In the genomic region with DNA sequence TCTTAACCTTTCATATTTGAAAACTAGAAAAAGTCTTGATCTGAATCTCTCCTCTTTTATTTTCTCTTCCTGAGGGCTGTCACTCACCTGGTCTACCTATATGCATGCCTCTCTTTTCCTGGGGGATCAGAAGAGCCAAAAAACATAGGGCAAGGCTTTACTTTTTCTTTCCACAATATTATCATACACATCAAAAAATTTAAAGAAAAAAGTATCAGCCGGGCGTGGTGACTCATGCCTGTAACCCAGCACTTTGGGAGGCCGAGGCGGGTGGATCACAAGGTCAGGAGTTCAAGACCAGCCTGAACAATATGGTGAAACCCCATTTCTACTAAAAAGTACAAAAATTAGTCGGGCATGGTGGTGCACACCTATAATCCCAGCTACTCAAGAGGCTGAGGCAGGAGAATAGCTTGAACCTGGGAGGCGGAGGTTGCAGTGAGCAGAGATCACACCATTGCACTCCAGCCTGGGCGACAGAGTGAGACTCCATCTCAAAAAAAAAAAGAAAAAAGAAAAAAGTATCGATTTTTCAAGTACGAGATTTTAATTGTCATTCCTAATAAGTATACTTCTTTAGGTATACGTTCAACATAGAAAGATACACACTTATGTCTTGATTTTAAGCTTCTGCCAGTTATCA, we compare ENCODE assay signal across 7 cellular contexts. TPM values are rescaled to one million over a fixed set of nuclear protein-coding genes. Genes with fewer than 3 reads are reported as not detected.
DNase-seq lines count a peak whose midpoint lies in the region; ATAC-seq and TF ChIP-seq lines count a peak whose summit lies in the region.
"Not testable (repeated sequence)": the region's sequence is repeated elsewhere in the genome, so short reads cannot be mapped to it uniquely, and the experiment has no call there.

No MANE protein-coding gene starts in this region.

- not testable (repeated sequence) for H3K9me3 Mint-ChIP-seq in dendritic cell treated with granulocyte-macrophage colony-stimulating factor and Interleukin-4, amounts not matched to agents 40 ng/mL and 50 ng/mL, for 4 days; nephron

- H3K36me3 Mint-ChIP-seq in dendritic cell treated with granulocyte-macrophage colony-stimulating factor and Interleukin-4, amounts not matched to agents 40 ng/mL and 50 ng/mL, for 4 days (ENCODE audit: low read depth), result peaks cover 18% of the 10 kb centered on the region
- H3K36me3 Mint-ChIP-seq in nephron (ENCODE audit: low read depth), result not testable (repeated sequence)

- DNase-seq in HCT116 (ENCODE audit: low read depth, low spot score); SK-N-SH: not testable (repeated sequence)
- peak; percentile 64 for DNase-seq in activated effector memory CD4-positive, alpha-beta T cell treated with anti-CD3 and anti-CD28 coated beads, Interleukin-2, amount 50 U/mL, for 16 hours
- DNase-seq in stimulated activated CD4-positive, alpha-beta T cell treated with anti-CD3 and anti-CD28 coated beads, Interleukin-1b, Interleukin-23, amount 100 ng/mL, for 48 hours, result peak; percentile 8

- H3K27ac ChIP-seq in HCT116 (ENCODE audit: low read depth, low read length) (peak overlapping the region; percentile 87), SK-N-SH (ENCODE audit: low read depth in 2 of 2, low read length in 1 of 2) (peak overlapping the region in 1 of 2 experiments; percentile 98; a peak in 2 of 4 replicates)
- H3K27ac ChIP-seq in iPS-18a (ENCODE audit: low read length), result not testable (repeated sequence)

- intact Hi-C loops in HCT116 (cut with micrococcal nuclease), result not testable (repeated sequence)
- intact Hi-C loops in dendritic cell treated with granulocyte-macrophage colony-stimulating factor and Interleukin-4, amounts not matched to agents 40 ng/mL and 50 ng/mL, for 4 days (cut with micrococcal nuclease), result loop anchor here (10.0 kb wide), 1 partner anchor 258 kb away; a partner anchor contains a TSS

- H2AFZ ChIP-seq in HCT116 (ENCODE audit: low read depth, low read length, poor library complexity, severe bottlenecking) (peak overlapping the region; percentile 5), SK-N-SH (ENCODE audit: low read depth) (peak overlapping the region; percentile 97; the same call in 1 of the 2 replicates)

- H3K4me2 ChIP-seq in HCT116 (ENCODE audit: low read length), result peak overlapping the region; percentile 89
- H3K4me2 ChIP-seq in SK-N-SH, result not testable (repeated sequence)

- H3K4me3 ChIP-seq in HCT116 (replicated peaks in 1 of 2; ENCODE audit: low read depth in 1 of 2, low read length in 2 of 2) (peak overlapping the region; percentile 51 to 65), iPS-18a (ENCODE audit: low read length) (peak overlapping the region; percentile 87)
- not testable (repeated sequence) for H3K4me3 ChIP-seq in SK-N-SH (ENCODE audit: low read depth in 2 of 2, low read length in 1 of 2)

- not testable (repeated sequence) for H3K27me3 Mint-ChIP-seq in dendritic cell treated with granulocyte-macrophage colony-stimulating factor and Interleukin-4, amounts not matched to agents 40 ng/mL and 50 ng/mL, for 4 days; nephron (ENCODE audit: low read depth)

- H3K27me3 ChIP-seq in HCT116 (ENCODE audit: insufficient read depth, low read length); SK-N-SH (ENCODE audit: insufficient read depth); iPS-18a (ENCODE audit: control insufficient read depth, insufficient read depth, low read length): not testable (repeated sequence)

- not testable (repeated sequence) for H3F3A ChIP-seq in SK-N-SH (replicated peaks; ENCODE audit: insufficient read depth)

- CTCF ChIA-PET in HCT116 (lab: Charles Lee), result interaction anchor here (4.6 kb wide), 1 partner anchor 30 kb away, joined by 43 read pairs; a partner anchor contains a TSS
- CTCF ChIA-PET in SK-N-SH (lab: Yijun Ruan, JAX), result interaction anchor here (1.7 to 3.9 kb wide), 2 partner anchors 31 kb away, joined by 9 to 25 read pairs; a partner anchor contains a TSS

- 85% methylated on average over 10 of the region's 10 CpGs for WGBS in SK-N-SH (ENCODE audit: low lambda C conversion rate)

- peaks cover 42 to 61% of the 10 kb centered on the region in 2 experiments for H3K4me1 ChIP-seq in HCT116 (ENCODE audit: control insufficient read depth in 1 of 2, insufficient read depth in 2 of 2, low read length in 2 of 2)
- H3K4me1 ChIP-seq in SK-N-SH (ENCODE audit: control insufficient read depth in 1 of 2, insufficient read depth in 2 of 2, low read depth in 1 of 2, low read length in 1 of 2), result peaks cover 9 to 12% of the 10 kb centered on the region in 2 experiments
- peaks cover 17% of the 10 kb centered on the region for H3K4me1 ChIP-seq in iPS-18a (ENCODE audit: control insufficient read depth, low read depth, low read length)

- H3K4me3 Mint-ChIP-seq in dendritic cell treated with granulocyte-macrophage colony-stimulating factor and Interleukin-4, amounts not matched to agents 40 ng/mL and 50 ng/mL, for 4 days, result peak overlapping the region; percentile 42
- H3K4me3 Mint-ChIP-seq in nephron, result peak overlapping the region; percentile 89 to 95 (median 94)

- H4K20me1 ChIP-seq in HCT116 (ENCODE audit: insufficient read depth), result peaks cover 17% of the 10 kb centered on the region; the same call in 1 of the 2 replicates
- peaks cover 25% of the 10 kb centered on the region for H4K20me1 ChIP-seq in SK-N-SH (ENCODE audit: insufficient read depth)

- H3K79me2 ChIP-seq in HCT116 (ENCODE audit: insufficient read depth, low read length) (peaks cover 29% of the 10 kb centered on the region), SK-N-SH (ENCODE audit: insufficient read depth) (peaks cover 29% of the 10 kb centered on the region)

- RAD21 ChIA-PET in HCT116 (lab: Charles Lee; ENCODE audit: low non-redundant PET in 1 of 2, low total read pairs in 2 of 2, uncharacterized antibody in 2 of 2, unreplicated experiment in 2 of 2), result interaction anchor here in 1 of 2 experiments (0.6 to 0.7 kb wide), 2 partner anchors 25 to 761 kb away, joined by 3 to 6 read pairs; no protein-coding TSS in a partner anchor

- not testable (repeated sequence) for TF ChIP-seq EP300 in SK-N-SH (IDR thresholded peaks at IDR 0.05; ENCODE audit: borderline replicate concordance in 1 of 2, low read depth in 1 of 2, low read length in 1 of 2)

- not testable (repeated sequence) for H3K36me3 ChIP-seq in HCT116 (ENCODE audit: control insufficient read depth in 1 of 2, insufficient read depth in 2 of 2, low read length in 2 of 2); SK-N-SH (replicated peaks in 1 of 2; ENCODE audit: control insufficient read depth in 1 of 2, insufficient read depth in 2 of 2, low read length in 1 of 2); iPS-18a (ENCODE audit: control insufficient read depth, low read depth, low read length)

- BruUV-seq in HCT116 (replicated peaks; lab: Mats Ljungman, UMichigan), result not testable (repeated sequence)

- H3K9ac ChIP-seq in HCT116 (ENCODE audit: low read length) (peak overlapping the region; percentile 81), iPS-18a (ENCODE audit: low read length) (peak overlapping the region; percentile 90)
- H3K9ac ChIP-seq in SK-N-SH, result not testable (repeated sequence)

- ATAC-seq in HCT116, result not testable (repeated sequence)

- not testable (repeated sequence) for TF ChIP-seq RAD21 in HCT116 (IDR thresholded peaks at IDR 0.05; ENCODE audit: low read depth); SK-N-SH (IDR thresholded peaks at IDR 0.05; ENCODE audit: low read length)

- not testable (repeated sequence) for H3K9me3 ChIP-seq in HCT116 (ENCODE audit: control insufficient read depth in 1 of 2, insufficient read depth in 1 of 2, low read depth in 1 of 2, low read length in 2 of 2); SK-N-SH; iPS-18a (ENCODE audit: control insufficient read depth, low read depth, low read length)

- H3K4me1 Mint-ChIP-seq in dendritic cell treated with granulocyte-macrophage colony-stimulating factor and Interleukin-4, amounts not matched to agents 40 ng/mL and 50 ng/mL, for 4 days (ENCODE audit: low read depth), result peaks cover 45% of the 10 kb centered on the region
- peaks cover 37% of the 10 kb centered on the region for H3K4me1 Mint-ChIP-seq in nephron

- TF ChIP-seq POLR2A in HCT116 (IDR thresholded peaks at IDR 0.05; ENCODE audit: borderline replicate concordance, extremely low read depth, insufficient read depth, insufficient read length), result not testable (repeated sequence)

- not testable (repeated sequence) for H3K9me2 ChIP-seq in HCT116 (ENCODE audit: insufficient read depth); SK-N-SH

- H3K27ac Mint-ChIP-seq in dendritic cell treated with granulocyte-macrophage colony-stimulating factor and Interleukin-4, amounts not matched to agents 40 ng/mL and 50 ng/mL, for 4 days, result peak overlapping the region; percentile 99
- H3K27ac Mint-ChIP-seq in nephron, result peak overlapping the region; percentile 99 to 100 (median 100)

- POLR2A ChIA-PET in HCT116 (lab: Charles Lee), result interaction anchor here (0.7 to 3.5 kb wide), 7 partner anchors 11 to 256 kb away, joined by 3 to 24 read pairs (median 5); a partner anchor contains a TSS
- POLR2A ChIA-PET in SK-N-SH (lab: Yijun Ruan, JAX), result not testable (repeated sequence)

- not testable (repeated sequence) for TF ChIP-seq CTCF in HCT116 (IDR thresholded peaks at IDR 0.05 in 2 of 3, conservative IDR thresholded peaks at IDR 0.05 in 1 of 3; ENCODE audit: borderline replicate concordance in 1 of 3, insufficient read depth in 1 of 3, low read depth in 2 of 3, low read length in 2 of 3); SK-N-SH (IDR thresholded peaks at IDR 0.05); nephron (IDR thresholded peaks at IDR 0.05; ENCODE audit: unreplicated experiment in 3 of 3)

TF ChIP-seq in HCT116, 20 proteins besides CTCF, POLR2A, EP300 and RAD21:
- TF ChIP-seq JUND (IDR thresholded peaks at IDR 0.05), result peak; percentile 56; the same call in 1 of the 2 replicates

RNA-seq across cellular contexts. Expression of a gene that starts 1.9 kb away (rescaled TPM):
- total RNA-seq in HCT116 (2021; ENCODE audit: unreplicated experiment), result 77.6 TPM
- polyA plus RNA-seq in HCT116 (2012), result 44.2 and 45.8 TPM in 2 replicates
- 32.1 and 44.5 TPM in 2 replicates for polyA plus RNA-seq in SK-N-SH (2012; rRNA removed)
- 32.4 and 35.5 TPM in 2 replicates for polyA plus RNA-seq in SK-N-SH (2012; cell fraction: cytosol; rRNA removed)
- polyA plus RNA-seq in SK-N-SH (2012; cell fraction: nucleus; rRNA removed), result 76.8 and 131 TPM in 2 replicates

RNA-seq across cellular contexts. Expression of a gene that starts 30.8 kb away (rescaled TPM):
- total RNA-seq in HCT116 (2021; ENCODE audit: unreplicated experiment), result 510 TPM
- polyA plus RNA-seq in HCT116 (2012), result 350 and 483 TPM in 2 replicates
- polyA plus RNA-seq in SK-N-SH (2012; rRNA removed), result 654 and 658 TPM in 2 replicates
- 675 and 736 TPM in 2 replicates for polyA plus RNA-seq in SK-N-SH (2012; cell fraction: cytosol; rRNA removed)
- 254 and 270 TPM in 2 replicates for polyA plus RNA-seq in SK-N-SH (2012; cell fraction: nucleus; rRNA removed)

RNA-seq across cellular contexts. Expression of a gene that starts 43.6 kb away (rescaled TPM):
- 1,287 TPM for total RNA-seq in HCT116 (2021; ENCODE audit: unreplicated experiment)
- 1,511 and 1,737 TPM in 2 replicates for polyA plus RNA-seq in HCT116 (2012)
- polyA plus RNA-seq in SK-N-SH (2012; rRNA removed), result 1,446 and 1,447 TPM in 2 replicates
- polyA plus RNA-seq in SK-N-SH (2012; cell fraction: cytosol; rRNA removed), result 1,544 and 1,563 TPM in 2 replicates
- 435 and 488 TPM in 2 replicates for polyA plus RNA-seq in SK-N-SH (2012; cell fraction: nucleus; rRNA removed)
